In the genomic region with DNA sequence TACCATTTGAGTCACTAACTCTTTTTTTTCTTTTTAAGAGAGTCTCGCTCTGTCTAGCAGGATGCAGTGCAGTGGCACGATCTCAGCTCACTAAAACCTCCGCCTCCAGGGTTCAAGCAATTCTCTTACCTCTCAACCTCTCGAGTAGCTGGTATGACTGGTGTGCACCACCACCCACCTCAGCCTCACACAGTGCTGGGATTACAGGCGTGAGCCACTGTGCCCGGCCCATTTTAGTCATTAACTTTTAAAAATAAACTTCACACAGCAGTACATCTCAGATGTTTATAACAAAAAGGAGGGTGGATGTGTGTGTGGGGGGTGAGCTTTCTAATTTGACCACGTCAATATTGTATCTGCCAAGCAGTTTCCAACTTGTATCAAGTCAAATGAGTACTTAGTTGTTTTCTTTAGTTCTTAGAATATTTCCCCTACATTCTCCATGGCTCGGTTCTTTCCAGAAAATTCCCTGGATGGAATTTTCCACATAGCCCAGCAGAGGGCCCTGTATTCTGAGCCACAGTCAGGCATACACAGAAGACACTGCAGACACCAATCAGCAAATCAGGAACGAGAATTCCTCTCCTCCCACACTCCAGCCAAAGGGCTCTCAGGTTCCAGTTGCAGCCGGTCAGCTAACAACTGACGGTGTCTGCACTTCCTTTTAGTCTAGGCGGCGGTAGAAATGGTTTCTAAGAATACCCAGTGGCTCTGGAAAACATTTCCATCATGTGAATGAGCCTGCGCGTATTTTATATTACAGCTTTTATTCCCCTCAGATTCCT, we compare ENCODE assay signal across 1 cellular context.
TF ChIP-seq lines count a peak whose summit lies in the region.

No MANE protein-coding gene starts in this region.

TF ChIP-seq in IMR-90, 13 proteins besides CTCF, POLR2A, EP300 and RAD21:
- TF ChIP-seq, protein P1, sequence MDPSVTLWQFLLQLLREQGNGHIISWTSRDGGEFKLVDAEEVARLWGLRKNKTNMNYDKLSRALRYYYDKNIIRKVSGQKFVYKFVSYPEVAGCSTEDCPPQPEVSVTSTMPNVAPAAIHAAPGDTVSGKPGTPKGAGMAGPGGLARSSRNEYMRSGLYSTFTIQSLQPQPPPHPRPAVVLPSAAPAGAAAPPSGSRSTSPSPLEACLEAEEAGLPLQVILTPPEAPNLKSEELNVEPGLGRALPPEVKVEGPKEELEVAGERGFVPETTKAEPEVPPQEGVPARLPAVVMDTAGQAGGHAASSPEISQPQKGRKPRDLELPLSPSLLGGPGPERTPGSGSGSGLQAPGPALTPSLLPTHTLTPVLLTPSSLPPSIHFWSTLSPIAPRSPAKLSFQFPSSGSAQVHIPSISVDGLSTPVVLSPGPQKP (IDR thresholded peaks at IDR 0.05; ENCODE audit: borderline replicate concordance, low read depth, low read length): no peak
- TF ChIP-seq SMC3 (IDR thresholded peaks at IDR 0.05; ENCODE audit: low read depth, low read length): peak; percentile 58
